Comparison of ENCODE assay signal across 8 cellular contexts in the genomic region with DNA sequence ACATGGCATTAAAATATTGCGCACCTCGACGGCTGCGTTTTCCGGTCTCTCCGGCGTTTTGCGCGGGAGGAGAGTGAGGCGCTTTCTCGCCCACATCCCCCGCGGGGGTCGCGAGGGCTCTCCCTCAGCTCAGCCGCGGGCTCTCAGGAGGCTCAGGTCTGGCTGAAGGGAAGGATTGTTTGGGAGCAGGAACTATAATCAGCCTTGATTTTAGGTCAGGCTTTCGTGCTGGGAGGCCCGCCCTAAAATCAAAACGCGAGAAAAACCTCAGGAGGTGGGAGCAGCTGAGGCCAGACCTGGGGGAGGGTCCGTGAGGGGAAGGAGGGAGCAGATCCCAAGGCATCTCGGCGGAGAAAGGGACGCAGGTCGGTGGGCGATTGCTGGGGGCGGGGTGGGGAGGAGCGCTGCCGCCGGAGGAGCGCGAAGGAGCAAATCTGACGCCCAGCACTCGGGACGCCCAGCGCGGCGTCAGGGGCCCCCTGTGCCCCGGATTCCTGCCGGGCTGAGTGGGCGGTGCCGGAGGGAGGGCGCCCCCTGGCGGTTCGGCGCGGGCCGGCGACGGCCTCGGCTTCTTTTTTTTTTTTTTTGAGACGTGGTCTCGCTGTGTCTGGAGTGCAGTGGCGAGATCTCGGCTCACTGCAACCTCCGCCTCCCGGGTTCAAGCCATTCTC. TPM values are rescaled to one million over a fixed set of nuclear protein-coding genes. Genes with fewer than 3 reads are reported as not detected.
DNase-seq lines count a peak whose midpoint lies in the region; ATAC-seq, FAIRE-seq and TF ChIP-seq lines count a peak whose summit lies in the region.

No MANE protein-coding gene starts in this region.

- H3K27ac Mint-ChIP-seq in central memory CD8-positive, alpha-beta T cell (ENCODE audit: low read depth), result peak overlapping the region; percentile 76

- peaks cover 4% of the 10 kb centered on the region for H3K36me3 Mint-ChIP-seq in central memory CD8-positive, alpha-beta T cell (ENCODE audit: insufficient read depth)

- peaks cover 4% of the 10 kb centered on the region for H3K27me3 Mint-ChIP-seq in central memory CD8-positive, alpha-beta T cell

- DNase-seq in GM10266 (ENCODE audit: extremely low spot score) (peak; percentile 65), M059J (ENCODE audit: low read depth) (peak; percentile 50), kidney (peak; percentile 87), GM19238 (ENCODE audit: insufficient read length, low spot score) (no peak)
- DNase-seq in activated CD4-positive, CD25-positive, alpha-beta regulatory T cell treated with anti-CD3 and anti-CD28 coated beads, Interleukin-2, amount 50 U/mL, for 16 hours (ENCODE audit: low read depth, low spot score), result peak; percentile 35
- peak; percentile 73 to 76 for DNase-seq in central memory CD8-positive, alpha-beta T cell (ENCODE audit: low spot score in 2 of 2)
- peak; percentile 69 to 73 for DNase-seq in stimulated activated CD4-positive, alpha-beta T cell treated with anti-CD3 and anti-CD28 coated beads, Interleukin-15, amount 100 ng/mL, for 1 hour (ENCODE audit: low read depth in 1 of 2, low spot score in 1 of 2)

- no peaks in the 10 kb centered on the region for H3K9me3 ChIP-seq in kidney (ENCODE audit: control insufficient read depth in 1 of 2, low read length in 2 of 2)

- ATAC-seq in central memory CD8-positive, alpha-beta T cell (replicated peaks; ENCODE audit: extremely low read depth, poor library complexity, severe bottlenecking), result peak; percentile 78
- ATAC-seq in GM21367 (IDR thresholded peaks at IDR 0.05; ENCODE audit: unreplicated experiment), result no peak

- H3K9ac ChIP-seq in kidney (ENCODE audit: low read length in 2 of 2), result peak overlapping the region in 1 of 2 donors; percentile 81

- intact Hi-C loops in kidney (cut with DNase I), result no loop called here

- TF ChIP-seq CTCF in GM10266 (IDR thresholded peaks at IDR 0.05; ENCODE audit: control insufficient read depth, insufficient read depth, low read depth, missing control alignments), result peak; percentile 80
- peak; percentile 82 for TF ChIP-seq CTCF in kidney (IDR thresholded peaks at IDR 0.05; ENCODE audit: borderline replicate concordance, extremely low read depth, insufficient read depth)

- peaks cover 5% of the 10 kb centered on the region for H3K4me1 Mint-ChIP-seq in central memory CD8-positive, alpha-beta T cell

- peak overlapping the region in 1 of 2 donors; percentile 37 for H3K27ac ChIP-seq in kidney (ENCODE audit: low read depth in 2 of 2, low read length in 2 of 2)

- peak overlapping the region; percentile 58 to 68 for H3K4me3 ChIP-seq in kidney (ENCODE audit: low read length in 2 of 2)

- H3K4me3 Mint-ChIP-seq in central memory CD8-positive, alpha-beta T cell, result peak overlapping the region; percentile 86

- peaks cover 0 to 8% of the 10 kb centered on the region in 2 donors for H3K4me1 ChIP-seq in kidney (ENCODE audit: control insufficient read depth in 1 of 2, insufficient read depth in 1 of 2, low read depth in 1 of 2, low read length in 2 of 2)

- FAIRE-seq in kidney (lab: Jason Lieb, UNC), result no peak

- no peaks in the 10 kb centered on the region for H3K36me3 ChIP-seq in kidney (ENCODE audit: control insufficient read depth in 1 of 2, insufficient read depth in 2 of 2, low read length in 2 of 2)

- no peaks in the 10 kb centered on the region for H3K9me3 Mint-ChIP-seq in central memory CD8-positive, alpha-beta T cell

RNA-seq across cellular contexts. Expression of a gene that starts 18.7 kb away (rescaled TPM):
- total RNA-seq in M059J (2014; rRNA removed; shearing (Covaris generic)), result 45.5 and 50.6 TPM in 2 replicates
- total RNA-seq in kidney, result 73.9 TPM
- polyA plus RNA-seq in kidney (ENCODE audit: insufficient read depth, low read depth, low replicate concordance), result 88.1 TPM
